ENCODE assay signal across 24 cellular contexts in genomic region chr3:191239439-191240035, GRCh38. TPM values are rescaled to one million over a fixed set of nuclear protein-coding genes. Genes with fewer than 3 reads are reported as not detected.
DNase-seq lines count a peak whose midpoint lies in the region; ATAC-seq, FAIRE-seq and TF ChIP-seq lines count a peak whose summit lies in the region.
"Had no signal": no experiment of that assay in that cellular context is flagged by ENCODE, and none has a peak within 500 bp of the region (broad histone marks: within the 10 kb centered on the region; RNA-seq: fewer than 3 reads in every experiment).

No MANE protein-coding gene starts in this region.

- CTCF ChIA-PET in naive thymus-derived CD4-positive, alpha-beta T cell (lab: Charles Lee): no interaction called here

- DNase-seq in H54 (ENCODE audit: insufficient read length, low spot score) (no peak), LNCaP clone FGC (ENCODE audit: low read depth) (peak; percentile 69), dermis blood vessel endothelial cell (peak; percentile 83), HK-2 (ENCODE audit: unreplicated experiment) (no peak), NCI-H2171 (lab: John Stamatoyannopoulos, UW) (no peak), hepatocyte (ENCODE audit: low spot score) (no peak)
- no peak for DNase-seq in naive thymus-derived CD4-positive, alpha-beta T cell
- DNase-seq: activated CD4-positive, alpha-beta T cell treated with anti-CD3 and anti-CD28 coated beads, Interleukin-2, amount 50 U/mL, for 4 hours; activated T-cell treated with anti-CD3 and anti-CD28 coated beads for 4 hours; amygdala; BE2C; central memory CD4-positive, alpha-beta T cell; effector CD4-positive, alpha-beta T cell; GDM1; mesendoderm; NCI-H2081 treated with DMSO at 0.1 percent for 48 hours; NCI-H526 treated with DMSO at 0.1 percent for 48 hours; stimulated activated CD4-positive, alpha-beta T cell treated with anti-CD3 and anti-CD28 coated beads, Interleukin-4, amount 100 ng/mL, for 4 hours had no signal

- H3K4me1 Mint-ChIP-seq in naive thymus-derived CD4-positive, alpha-beta T cell: no peaks in the 10 kb centered on the region

- H3K9me3 ChIP-seq in naive thymus-derived CD4-positive, alpha-beta T cell (ENCODE audit: control insufficient read depth in 2 of 3, low read length in 3 of 3): no peaks in the 10 kb centered on the region
- no peaks in the 10 kb centered on the region for H3K9me3 ChIP-seq in hepatocyte (ENCODE audit: low read depth)
- H3K9me3 ChIP-seq: BE2C, vagina had no signal

- H3K27ac ChIP-seq in naive thymus-derived CD4-positive, alpha-beta T cell (ENCODE audit: low read depth, low read length): no peak overlapping the region
- no peak overlapping the region for H3K27ac ChIP-seq in hepatocyte
- H3K27ac ChIP-seq: skin epidermis, vagina had no signal

- intact Hi-C loops in naive thymus-derived CD4-positive, alpha-beta T cell (cut with micrococcal nuclease): no loop called here

- peaks cover 0 to 4% (median 0%) of the 10 kb centered on the region in 11 donors for H3K9me3 Mint-ChIP-seq in naive thymus-derived CD4-positive, alpha-beta T cell
- H3K9me3 Mint-ChIP-seq: nephron had no signal

- H2AFZ ChIP-seq in hepatocyte: no peak overlapping the region

- no peaks in the 10 kb centered on the region for H3K4me1 ChIP-seq in naive thymus-derived CD4-positive, alpha-beta T cell (ENCODE audit: control insufficient read depth in 2 of 2, insufficient read depth in 2 of 2, low read length in 2 of 2)
- H3K4me1 ChIP-seq in hepatocyte (ENCODE audit: insufficient read depth): peaks cover 7% of the 10 kb centered on the region
- H3K4me1 ChIP-seq: BE2C, vagina had no signal

- ATAC-seq in naive thymus-derived CD4-positive, alpha-beta T cell: peak; percentile 40
- ATAC-seq: GM12878 had no signal

- no peaks in the 10 kb centered on the region for H3K27me3 ChIP-seq in naive thymus-derived CD4-positive, alpha-beta T cell (ENCODE audit: control insufficient read depth in 2 of 2, insufficient read depth in 2 of 2, low read length in 2 of 2)
- no peaks in the 10 kb centered on the region for H3K27me3 ChIP-seq in hepatocyte
- H3K27me3 ChIP-seq: vagina had no signal

- peaks cover 0 to 3% (median 0%) of the 10 kb centered on the region in 5 donors for H3K27me3 Mint-ChIP-seq in naive thymus-derived CD4-positive, alpha-beta T cell

- H3K9me2 ChIP-seq in hepatocyte (replicated peaks; ENCODE audit: insufficient read depth): no peaks in the 10 kb centered on the region

- no peak overlapping the region for H3K27ac Mint-ChIP-seq in naive thymus-derived CD4-positive, alpha-beta T cell
- H3K27ac Mint-ChIP-seq: nephron, progenitor cell of endocrine pancreas had no signal

- TF ChIP-seq CTCF in LNCaP clone FGC (IDR thresholded peaks at IDR 0.05; ENCODE audit: control insufficient read depth, extremely low read depth, insufficient read depth): no peak
- TF ChIP-seq CTCF in hepatocyte (IDR thresholded peaks at IDR 0.05; ENCODE audit: poor library complexity): no peak

- POLR2A ChIA-PET in naive thymus-derived CD4-positive, alpha-beta T cell (lab: Charles Lee): no interaction called here

- no peaks in the 10 kb centered on the region for H3K79me2 ChIP-seq in hepatocyte

- H3K4me3 ChIP-seq in LNCaP clone FGC (ENCODE audit: low read depth, low read length) (no peak overlapping the region), hepatocyte (no peak overlapping the region)
- no peak overlapping the region for H3K4me3 ChIP-seq in naive thymus-derived CD4-positive, alpha-beta T cell (ENCODE audit: low read length)
- H3K4me3 ChIP-seq: GM12878, skin epidermis, vagina had no signal

- 77% methylated on average over 1 of the region's 1 CpG for WGBS in hepatocyte (ENCODE audit: low lambda C conversion rate, missing lambda C conversion rate)

- no peaks in the 10 kb centered on the region for H3K36me3 Mint-ChIP-seq in naive thymus-derived CD4-positive, alpha-beta T cell

- no peaks in the 10 kb centered on the region for H4K20me1 ChIP-seq in hepatocyte (ENCODE audit: insufficient read depth, poor library complexity, severe bottlenecking)

- H3K4me3 Mint-ChIP-seq in naive thymus-derived CD4-positive, alpha-beta T cell: no peak overlapping the region
- H3K4me3 Mint-ChIP-seq: nephron had no signal

- FAIRE-seq in H54 (lab: Jason Lieb, UNC): peak; percentile 78
- FAIRE-seq: GM12878, keratinocyte had no signal

- TF ChIP-seq POLR2A in H54 (IDR thresholded peaks at IDR 0.05; ENCODE audit: low read depth, low read length): no peak

- H3K4me2 ChIP-seq in hepatocyte: no peak overlapping the region

- no peaks in the 10 kb centered on the region for H3K36me3 ChIP-seq in naive thymus-derived CD4-positive, alpha-beta T cell (ENCODE audit: control insufficient read depth in 2 of 3, insufficient read depth in 3 of 3, low read length in 3 of 3)
- H3K36me3 ChIP-seq in hepatocyte (replicated peaks; ENCODE audit: insufficient read depth, low read depth): no peaks in the 10 kb centered on the region
- H3K36me3 ChIP-seq: BE2C, vagina had no signal

RNA-seq across cellular contexts. Expression of gene OSTN, which starts 40.5 kb away (rescaled TPM):
- total RNA-seq in dermis blood vessel endothelial cell (not detected in 2 replicates), hepatocyte (11.3 and 17.4 TPM in 2 replicates)
- total RNA-seq in naive thymus-derived CD4-positive, alpha-beta T cell: not detected
- polyA plus RNA-seq in naive thymus-derived CD4-positive, alpha-beta T cell: not detected
- polyA plus RNA-seq in hepatocyte: 1.4 and 6.6 TPM in 2 replicates
- total RNA-seq: vagina had no signal
- polyA plus RNA-seq: keratinocyte had no signal

Comparison
In these comparisons a context has a peak if more than half of its experiments do, and no peak if none do; other contexts are left out.
1. DNase-seq: peak in LNCaP clone FGC (single experiment) and dermis blood vessel endothelial cell (single experiment); none in H54 (single experiment), naive thymus-derived CD4-positive, alpha-beta T cell (0 of 9), HK-2 (single experiment), NCI-H2171 (single experiment) and hepatocyte (single experiment).
2. RNA of gene OSTN, which starts 40.5 kb away (total RNA-seq): 11.3 to 17.4 TPM in hepatocyte; not detected in dermis blood vessel endothelial cell and not detected in naive thymus-derived CD4-positive, alpha-beta T cell; every median in the first group is over 10 times any median in the second.